ENCODE assay signal across 14 cellular contexts in the genomic region with DNA sequence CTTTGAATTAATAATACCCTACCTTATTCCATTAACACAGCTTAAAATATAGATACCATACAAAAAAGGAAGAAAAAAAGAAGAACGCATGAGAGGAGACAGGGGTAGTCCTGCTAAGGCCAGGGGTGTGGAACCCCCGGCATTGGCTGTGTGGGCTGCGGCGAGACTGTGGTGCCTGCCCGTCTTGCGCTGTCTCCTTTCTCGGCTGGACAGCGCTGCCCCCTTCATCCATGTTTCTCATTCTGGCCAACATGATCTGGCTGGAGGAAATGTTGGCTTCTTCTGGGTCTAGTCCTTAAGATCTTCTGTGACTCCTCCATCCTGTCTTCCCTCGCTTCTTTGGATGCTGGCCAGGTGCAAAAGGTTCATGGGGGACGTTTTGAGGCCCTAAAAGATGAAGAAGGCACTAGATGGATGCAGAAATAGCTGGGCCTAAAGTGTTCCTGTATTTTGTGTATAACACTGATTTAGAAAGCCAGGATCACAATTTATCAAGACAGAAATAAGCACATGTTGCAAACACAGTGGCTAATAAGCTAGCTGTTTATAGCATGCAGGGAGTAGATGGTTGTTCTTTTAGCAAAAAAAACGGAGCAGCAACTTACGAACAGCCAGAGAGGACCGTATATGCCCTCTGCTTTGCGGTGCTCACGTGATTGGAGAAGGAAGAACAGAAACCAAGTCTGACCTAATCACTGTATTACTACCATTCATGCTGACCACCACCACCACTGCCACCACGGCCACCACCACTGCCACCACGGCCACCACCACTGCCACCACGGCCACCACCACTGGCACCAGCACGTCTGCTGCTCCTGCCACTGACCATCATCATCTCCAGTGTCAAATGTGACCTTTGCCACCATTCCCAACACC.
DNase-seq lines count a peak whose midpoint lies in the region; ATAC-seq and TF ChIP-seq lines count a peak whose summit lies in the region.
"Had no signal": no experiment of that assay in that cellular context is flagged by ENCODE, and none has a peak within 500 bp of the region (broad histone marks: within the 10 kb centered on the region; RNA-seq: fewer than 3 reads in every experiment).

No MANE protein-coding gene starts in this region.

- intact Hi-C loops in Right ventricle myocardium inferior (cut with DNase I): no loop called here
- intact Hi-C loops in esophagus muscularis mucosa (cut with DNase I): no loop called here
- intact Hi-C loops in tibial artery (cut with DNase I; ENCODE audit: low total_unique reads): no loop called here

- TF ChIP-seq CTCF in right atrium auricular region (IDR thresholded peaks at IDR 0.05) (no peak), esophagus muscularis mucosa (IDR thresholded peaks at IDR 0.05) (no peak), tibial artery (IDR thresholded peaks at IDR 0.05) (no peak), suprapubic skin (IDR thresholded peaks at IDR 0.05) (no peak)

- no peak for ATAC-seq in Right ventricle myocardium inferior

- H3K4me3 ChIP-seq in right atrium auricular region (no peak overlapping the region), esophagus muscularis mucosa (no peak overlapping the region), tibial artery (no peak overlapping the region), suprapubic skin (no peak overlapping the region)
- H3K4me3 ChIP-seq: BLaER1 treated with 17β-estradiol and CSF1 and Interleukin-3, amounts not matched to agents 10 nM and 100 nM; GM23248 had no signal

- no peak overlapping the region for H3K27ac ChIP-seq in right atrium auricular region
- H3K27ac ChIP-seq in esophagus muscularis mucosa (replicated peaks in 1 of 4): peak overlapping the region in 3 of 4 donors; percentile 35 to 75 (median 71)
- peak overlapping the region; percentile 72 to 79 for H3K27ac ChIP-seq in tibial artery
- no peak overlapping the region for H3K27ac ChIP-seq in suprapubic skin
- H3K27ac ChIP-seq in substantia nigra (ENCODE audit: low read depth, low read length, poor library complexity, severe bottlenecking): no peak overlapping the region
- H3K27ac ChIP-seq: BLaER1 treated with 17β-estradiol and CSF1 and Interleukin-3, amounts not matched to agents 10 nM and 100 nM; GM23248 had no signal

- DNase-seq in right atrium auricular region (ENCODE audit: low spot score) (peak; percentile 53), Right ventricle myocardium inferior (ENCODE audit: missing footprints) (no peak), esophagus muscularis mucosa (ENCODE audit: extremely low spot score) (peak; percentile 78), mucosa of gallbladder (ENCODE audit: low spot score) (peak; percentile 7), tibial artery (no peak), NCI-H1436 (lab: John Stamatoyannopoulos, UW) (no peak), suprapubic skin (ENCODE audit: low spot score in 2 of 2) (no peak), substantia nigra (lab: John Stamatoyannopoulos, UW) (no peak)
- DNase-seq: ACHN; CD4-positive, CD25-positive, alpha-beta regulatory T cell; DMS53; GF-D8; GM23248 had no signal

- TF ChIP-seq POLR2A in esophagus muscularis mucosa (IDR thresholded peaks at IDR 0.05; ENCODE audit: low read depth) (no peak), suprapubic skin (IDR thresholded peaks at IDR 0.05) (no peak)

- H3K9me3 ChIP-seq in right atrium auricular region (no peaks in the 10 kb centered on the region), esophagus muscularis mucosa (no peaks in the 10 kb centered on the region), tibial artery (no peaks in the 10 kb centered on the region), suprapubic skin (no peaks in the 10 kb centered on the region)

- H3K4me1 ChIP-seq in right atrium auricular region (no peaks in the 10 kb centered on the region), esophagus muscularis mucosa (peaks cover 0 to 37% (median 27%) of the 10 kb centered on the region in 4 donors), tibial artery (peaks cover 0 to 50% (median 16%) of the 10 kb centered on the region in 4 donors), suprapubic skin (peaks cover 6% of the 10 kb centered on the region)

- TF ChIP-seq EP300 in esophagus muscularis mucosa (IDR thresholded peaks at IDR 0.05) (no peak), suprapubic skin (IDR thresholded peaks at IDR 0.05) (no peak)

- WGBS in esophagus muscularis mucosa: 86% methylated on average over 19 of the region's 19 CpGs
- WGBS in suprapubic skin: 90% methylated on average over 19 of the region's 19 CpGs

- no peaks in the 10 kb centered on the region for H3K27me3 ChIP-seq in right atrium auricular region
- H3K27me3 ChIP-seq in esophagus muscularis mucosa: no peaks in the 10 kb centered on the region
- no peaks in the 10 kb centered on the region for H3K27me3 ChIP-seq in tibial artery
- H3K27me3 ChIP-seq in suprapubic skin: no peaks in the 10 kb centered on the region
- H3K27me3 ChIP-seq: BLaER1 treated with 17β-estradiol and CSF1 and Interleukin-3, amounts not matched to agents 10 nM and 100 nM had no signal

- H3K36me3 ChIP-seq in right atrium auricular region (no peaks in the 10 kb centered on the region), esophagus muscularis mucosa (no peaks in the 10 kb centered on the region), tibial artery (peaks cover 0 to 3% (median 0%) of the 10 kb centered on the region in 3 donors), suprapubic skin (no peaks in the 10 kb centered on the region)
- H3K36me3 ChIP-seq: BLaER1 treated with 17β-estradiol and CSF1 and Interleukin-3, amounts not matched to agents 10 nM and 100 nM had no signal

Comparison
In these comparisons a context has a peak if more than half of its experiments do, and no peak if none do; other contexts are left out.
1. DNase-seq: peak in right atrium auricular region (single experiment), esophagus muscularis mucosa (single experiment) and mucosa of gallbladder (single experiment); none in Right ventricle myocardium inferior (single experiment), tibial artery (0 of 2), NCI-H1436 (single experiment), suprapubic skin (0 of 2) and substantia nigra (0 of 49).
2. H3K27ac ChIP-seq: peak in esophagus muscularis mucosa (3 of 4) and tibial artery (2 of 2); none in right atrium auricular region (0 of 2), suprapubic skin (single experiment) and substantia nigra (single experiment).